ENCODE assay signal across 9 cellular contexts in the genomic region with DNA sequence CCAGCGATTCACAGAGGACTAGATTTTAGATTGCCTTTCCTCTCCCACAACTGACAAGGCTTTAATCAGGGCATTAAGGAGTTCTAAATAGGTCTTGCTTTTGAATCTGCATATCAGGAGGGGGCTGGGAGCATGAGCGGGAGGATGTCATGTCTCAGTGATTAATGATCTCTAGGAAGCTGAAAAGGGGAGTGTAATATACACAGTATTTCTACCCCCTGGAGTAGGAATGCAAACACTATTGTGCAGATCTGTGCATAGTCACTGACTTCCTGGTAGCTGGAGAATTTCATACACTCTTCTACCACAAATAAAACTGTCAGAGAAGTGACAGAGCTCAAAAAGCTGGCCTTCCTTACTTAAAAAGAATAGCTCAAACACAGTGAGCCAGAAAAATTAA.
A peak's percentile ranks its signal among the peaks of the same experiment; 100 is the strongest.
DNase-seq lines count a peak whose midpoint lies in the region; ATAC-seq, FAIRE-seq and TF ChIP-seq lines count a peak whose summit lies in the region.
"Had no signal": no experiment of that assay in that cellular context is flagged by ENCODE, and none has a peak within 500 bp of the region (broad histone marks: within the 10 kb centered on the region; RNA-seq: fewer than 3 reads in every experiment).

No MANE protein-coding gene starts in this region.

- TF ChIP-seq POLR2A in H54 (IDR thresholded peaks at IDR 0.05; ENCODE audit: low read depth, low read length): no peak

- TF ChIP-seq CTCF in fibroblast of villous mesenchyme (IDR thresholded peaks at IDR 0.05; ENCODE audit: insufficient read depth, low read depth, low read length): no peak

- H3K4me3 ChIP-seq in fibroblast of villous mesenchyme (ENCODE audit: low read depth, low read length): no peak overlapping the region
- H3K4me3 ChIP-seq: gastroesophageal sphincter had no signal

- FAIRE-seq in H54 (lab: Jason Lieb, UNC): peak; percentile 89

- DNase-seq in H54 (ENCODE audit: insufficient read length, low spot score): no peak
- peak; percentile 73 for DNase-seq in OCI-M1 (lab: John Stamatoyannopoulos, UW)
- peak; percentile 87 for DNase-seq in fibroblast of villous mesenchyme (ENCODE audit: low read depth)
- DNase-seq in sciatic nerve (ENCODE audit: low spot score): no peak
- no peak for DNase-seq in NK-92 treated with Interleukin-12 subunit alpha and Interleukin-12 subunit beta, amount 100 ng/mL, for 24 hours (lab: John Stamatoyannopoulos, UW)
- no peak for DNase-seq in stimulated activated CD4-positive, alpha-beta T cell treated with anti-CD3 and anti-CD28 coated beads, Interleukin-4, amount 100 ng/mL, for 1 hour

- intact Hi-C loops in sciatic nerve (cut with DNase I): loop anchor here (10.0 kb wide), 1 partner anchor 455 kb away; no protein-coding TSS in a partner anchor

- ATAC-seq in sciatic nerve (peak; percentile 45), HG03139 (IDR thresholded peaks at IDR 0.05; ENCODE audit: unreplicated experiment) (no peak), HG02678 (IDR thresholded peaks at IDR 0.05; ENCODE audit: unreplicated experiment) (no peak)
- ATAC-seq: gastroesophageal sphincter had no signal

Comparison
In these comparisons a context has a peak if more than half of its experiments do, and no peak if none do; other contexts are left out.
1. DNase-seq: peak in OCI-M1 (single experiment) and fibroblast of villous mesenchyme (single experiment); none in H54 (single experiment), sciatic nerve (single experiment), NK-92 treated with Interleukin-12 subunit alpha and Interleukin-12 subunit beta, amount 100 ng/mL, for 24 hours (single experiment) and stimulated activated CD4-positive, alpha-beta T cell treated with anti-CD3 and anti-CD28 coated beads, Interleukin-4, amount 100 ng/mL, for 1 hour (single experiment).